Comparison of ENCODE assay signal across 8 cellular contexts in genomic region chr17:75515229-75515522, GRCh38. TPM values are rescaled to one million over a fixed set of nuclear protein-coding genes. Genes with fewer than 3 reads are reported as not detected.
DNase-seq lines count a peak whose midpoint lies in the region; ATAC-seq, FAIRE-seq and TF ChIP-seq lines count a peak whose summit lies in the region.

No MANE protein-coding gene starts in this region.

- no peak for TF ChIP-seq EP300 in A549 (IDR thresholded peaks at IDR 0.05)

- TF ChIP-seq RAD21 in A549 (conservative IDR thresholded peaks at IDR 0.05 in 1 of 2, IDR thresholded peaks at IDR 0.05 in 1 of 2): no peak

- H3K27ac ChIP-seq in A549 (peak overlapping the region; percentile 91 to 98), mammary epithelial cell (ENCODE audit: insufficient read depth, low read depth, low read length) (no peak overlapping the region)

- no peaks in the 10 kb centered on the region for H4K20me1 ChIP-seq in mammary epithelial cell (ENCODE audit: insufficient read depth, low read length)

- H2AFZ ChIP-seq in mammary epithelial cell (ENCODE audit: low read depth, low read length): peak overlapping the region; percentile 96

- H3K4me1 ChIP-seq in A549 (peaks cover 38% of the 10 kb centered on the region), mammary epithelial cell (ENCODE audit: insufficient read depth, low read length) (peaks cover 25% of the 10 kb centered on the region), mucosa of stomach (ENCODE audit: control insufficient read depth, insufficient read depth, low read length) (peaks cover 57% of the 10 kb centered on the region)

- peak overlapping the region; percentile 89 for H3K4me3 ChIP-seq in A549
- H3K4me3 ChIP-seq in mammary epithelial cell (replicated peaks in 1 of 3; ENCODE audit: insufficient read depth in 1 of 3, low read depth in 2 of 3, low read length in 3 of 3): peak overlapping the region; percentile 57 to 87 (median 70)
- H3K4me3 ChIP-seq in mucosa of stomach (ENCODE audit: low read length): peak overlapping the region; percentile 34

- H3K36me3 ChIP-seq in mammary epithelial cell (ENCODE audit: insufficient read depth, low read length) (peaks cover 3% of the 10 kb centered on the region), mucosa of stomach (ENCODE audit: control insufficient read depth, insufficient read depth, low read length) (peaks cover 5% of the 10 kb centered on the region)

- TF ChIP-seq CTCF in A549 (IDR thresholded peaks at IDR 0.05) (no peak), mammary epithelial cell (conservative IDR thresholded peaks at IDR 0.05 in 1 of 2, IDR thresholded peaks at IDR 0.05 in 1 of 2; ENCODE audit: extremely low read depth in 1 of 2, insufficient read depth in 1 of 2, low read depth in 1 of 2, low read length in 2 of 2) (no peak), GM13977 (IDR thresholded peaks at IDR 0.05; ENCODE audit: extremely low read depth, insufficient read depth, missing control alignments) (no peak)

- BruUV-seq in mammary epithelial cell (replicated peaks; lab: Mats Ljungman, UMichigan): no TSS peak

- H3K9me3 ChIP-seq in A549 (no peaks in the 10 kb centered on the region), mammary epithelial cell (replicated peaks; ENCODE audit: insufficient read depth, low read length) (no peaks in the 10 kb centered on the region), mucosa of stomach (ENCODE audit: control insufficient read depth, low read length) (no peaks in the 10 kb centered on the region)

- peak; percentile 32; the same call in 1 of the 2 replicates for TF ChIP-seq POLR2A in A549 (IDR thresholded peaks at IDR 0.05; ENCODE audit: low read length)

- in situ Hi-C loops in mammary epithelial cell (cut with MboI; ENCODE audit: low sequenced_read_pairs in 2 of 2): loop anchor here in 1 of 2 donors (10.0 kb wide), 1 partner anchor 90 kb away; no protein-coding TSS in a partner anchor
- in situ Hi-C loops in GM13977 (cut with MboI; ENCODE audit: low pct_unique_long_range_greater_than_20kb, low sequenced_read_pairs, unreplicated experiment): no loop called here

- peaks cover 48% of the 10 kb centered on the region for H3K79me2 ChIP-seq in mammary epithelial cell (ENCODE audit: insufficient read depth, low read length)

- H3K4me2 ChIP-seq in A549: peak overlapping the region; percentile 98
- H3K4me2 ChIP-seq in mammary epithelial cell (ENCODE audit: insufficient read depth, low read depth, low read length): peak overlapping the region; percentile 99

- POLR2A ChIA-PET in A549 (lab: Yijun Ruan, JAX): no interaction called here

- dilution Hi-C loops in mammary epithelial cell (cut with HindIII; ENCODE audit: low sequenced_read_pairs): loop anchor here (5.0 kb wide), 1 partner anchor 193 kb away; no protein-coding TSS in a partner anchor

- ATAC-seq in A549: peak in 1 of 2 experiments; percentile 6; a peak in 2 of 6 replicates
- ATAC-seq in HG02642 (IDR thresholded peaks at IDR 0.05; ENCODE audit: poor library complexity, unreplicated experiment): peak; percentile 2
- ATAC-seq in GM19463 (IDR thresholded peaks at IDR 0.05; ENCODE audit: unreplicated experiment): no peak

- no peak for DNase-seq in A549 (ENCODE audit: low read depth in 1 of 2, low spot score in 1 of 2)
- peak; percentile 8 for DNase-seq in mammary epithelial cell
- no peak for DNase-seq in AML-193 (lab: John Stamatoyannopoulos, UW)
- no peak for DNase-seq in GM13977 (ENCODE audit: low spot score)
- no peak for DNase-seq in LoVo (ENCODE audit: low spot score)

- peak overlapping the region; percentile 67 for H3K9ac ChIP-seq in mammary epithelial cell (ENCODE audit: insufficient read depth, low read length)
- peak overlapping the region; percentile 75 for H3K9ac ChIP-seq in mucosa of stomach (ENCODE audit: low read length)

- intact Hi-C loops in mammary epithelial cell (cut with micrococcal nuclease): loop anchor here (1.0 to 5.0 kb wide), 5 partner anchors 59 to 243 kb away; partner anchors contain the start of genes GRB2, MIF4GD and TMEM94

- CTCF ChIA-PET in A549 (lab: Yijun Ruan, JAX) (interaction anchor here (0.7 to 3.4 kb wide), 4 partner anchors 10 to 103 kb away, joined by 3 to 40 read pairs (median 4); partner anchors contain the start of gene LLGL2), mammary epithelial cell (lab: Charles Lee; ENCODE audit: low non-redundant PET) (no interaction called here)

- no peak for FAIRE-seq in A549 (lab: Jason Lieb, UNC)

- no peaks in the 10 kb centered on the region for H3K27me3 ChIP-seq in mammary epithelial cell (ENCODE audit: insufficient read depth, low read length)
- H3K27me3 ChIP-seq in mucosa of stomach (ENCODE audit: control insufficient read depth, insufficient read depth, low read length): no peaks in the 10 kb centered on the region

- WGBS in A549 (ENCODE audit: missing lambda C conversion rate): 2% methylated on average over 17 of the region's 29 CpGs
- no CpG with 5 or more reads among the region's 29 CpGs for WGBS in mammary epithelial cell (ENCODE audit: low coverage, missing lambda C conversion rate)

TF ChIP-seq in A549, 52 proteins besides CTCF, POLR2A, EP300 and RAD21 (continues in another document):
- TF ChIP-seq CBX2 (IDR thresholded peaks at IDR 0.05; ENCODE audit: borderline replicate concordance, low read depth) (no peak), MAX (IDR thresholded peaks at IDR 0.05) (no peak), FOXS1 (CRISPR knock-in tag; IDR thresholded peaks at IDR 0.05) (no peak), USF2 (IDR thresholded peaks at IDR 0.05) (no peak), TFCP2L1 (CRISPR knock-in tag; IDR thresholded peaks at IDR 0.05) (no peak), RNF2 (IDR thresholded peaks at IDR 0.05; ENCODE audit: borderline replicate concordance, low read depth) (no peak), HEYL (CRISPR knock-in tag; IDR thresholded peaks at IDR 0.05) (no peak), ELK1 (IDR thresholded peaks at IDR 0.05; ENCODE audit: low read depth, low read length) (no peak)

RNA-seq across cellular contexts. Expression of gene CASKIN2, which starts 0.2 kb away (rescaled TPM):
- polyA plus RNA-seq in A549 (2011; rRNA removed) (3.6 and 4.6 TPM in 2 replicates), A549 (2017; fragmentation: RNase III; extraction: RNeasy Plus Mini Kit Qiagen cat#74134 plus additional on column Dnase treatment) (9.9 to 11.2 TPM (median 10.7 TPM) in 3 replicates), mammary epithelial cell (6.6 TPM)
- 6.7 and 8.7 TPM in 2 replicates for polyA plus RNA-seq in A549 (2012; cell fraction: cytosol; rRNA removed)
- polyA plus RNA-seq in A549 (2012; cell fraction: nucleus; rRNA removed): 17.8 and 29.6 TPM in 2 replicates
- 8.2 and 9.4 TPM in 2 replicates for polyA minus RNA-seq in A549 (2011; rRNA and poly(A)+ RNA removed)
- total RNA-seq in mammary epithelial cell: 10 to 100 TPM; 10.5 to 22.1 TPM
- polyA minus RNA-seq in mammary epithelial cell: 7.0 TPM

RNA-seq across cellular contexts. Expression of gene TSEN54, which starts 1.2 kb away (rescaled TPM):
- 24.8 and 42.5 TPM in 2 replicates for polyA plus RNA-seq in A549 (2011; rRNA removed)
- 61.5 and 68.2 TPM in 2 replicates for polyA plus RNA-seq in A549 (2012; cell fraction: cytosol; rRNA removed)
- 94.8 and 106 TPM in 2 replicates for polyA plus RNA-seq in A549 (2012; cell fraction: nucleus; rRNA removed)
- polyA plus RNA-seq in A549 (2017; fragmentation: RNase III; extraction: RNeasy Plus Mini Kit Qiagen cat#74134 plus additional on column Dnase treatment): 37.7 to 38.4 TPM (median 38.3 TPM) in 3 replicates
- 35.1 and 35.5 TPM in 2 replicates for polyA minus RNA-seq in A549 (2011; rRNA and poly(A)+ RNA removed)
- 10 to 100 TPM; 10.2 to 19.6 TPM for total RNA-seq in mammary epithelial cell
- polyA plus RNA-seq in mammary epithelial cell: 24.1 TPM
- polyA minus RNA-seq in mammary epithelial cell: 12.5 TPM

RNA-seq across cellular contexts. Expression of gene LLGL2, which starts 10.3 kb away (rescaled TPM):
- polyA plus RNA-seq in A549 (2011; rRNA removed) (18.9 and 20.7 TPM in 2 replicates), A549 (2017; fragmentation: RNase III; extraction: RNeasy Plus Mini Kit Qiagen cat#74134 plus additional on column Dnase treatment) (32.6 to 38.2 TPM (median 35.0 TPM) in 3 replicates), mammary epithelial cell (15.4 TPM)
- 48.5 and 63.6 TPM in 2 replicates for polyA plus RNA-seq in A549 (2012; cell fraction: cytosol; rRNA removed)
- 194 and 265 TPM in 2 replicates for polyA plus RNA-seq in A549 (2012; cell fraction: nucleus; rRNA removed)
- polyA minus RNA-seq in A549 (2011; rRNA and poly(A)+ RNA removed): 14.3 and 16.5 TPM in 2 replicates
- 10 to 100 TPM; 22.3 to 25.7 TPM for total RNA-seq in mammary epithelial cell
- 11.0 TPM for polyA minus RNA-seq in mammary epithelial cell

RNA-seq across cellular contexts. Expression of gene TMEM94, which starts 58.7 kb away (rescaled TPM):
- polyA plus RNA-seq in A549 (2011; rRNA removed): 30.5 and 42.7 TPM in 2 replicates
- 78.2 and 99.5 TPM in 2 replicates for polyA plus RNA-seq in A549 (2012; cell fraction: cytosol; rRNA removed)
- polyA plus RNA-seq in A549 (2012; cell fraction: nucleus; rRNA removed): 407 and 498 TPM in 2 replicates
- 50.0 to 64.9 TPM (median 63.8 TPM) in 3 replicates for polyA plus RNA-seq in A549 (2017; fragmentation: RNase III; extraction: RNeasy Plus Mini Kit Qiagen cat#74134 plus additional on column Dnase treatment)
- 56.2 and 73.8 TPM in 2 replicates for polyA minus RNA-seq in A549 (2011; rRNA and poly(A)+ RNA removed)
- total RNA-seq in mammary epithelial cell: 10 to 100 TPM; 23.0 to 42.3 TPM
- polyA plus RNA-seq in mammary epithelial cell: 30.7 TPM
- polyA minus RNA-seq in mammary epithelial cell: 161 TPM

Comparison
In these comparisons a context has a peak if more than half of its experiments do, and no peak if none do; other contexts are left out.
1. H3K4me3 ChIP-seq: peak in every context shown above with its lines; median percentile 89 in A549; 70 in mammary epithelial cell; 34 in mucosa of stomach.